ENCODE assay signal across 8 cellular contexts in the genomic region with DNA sequence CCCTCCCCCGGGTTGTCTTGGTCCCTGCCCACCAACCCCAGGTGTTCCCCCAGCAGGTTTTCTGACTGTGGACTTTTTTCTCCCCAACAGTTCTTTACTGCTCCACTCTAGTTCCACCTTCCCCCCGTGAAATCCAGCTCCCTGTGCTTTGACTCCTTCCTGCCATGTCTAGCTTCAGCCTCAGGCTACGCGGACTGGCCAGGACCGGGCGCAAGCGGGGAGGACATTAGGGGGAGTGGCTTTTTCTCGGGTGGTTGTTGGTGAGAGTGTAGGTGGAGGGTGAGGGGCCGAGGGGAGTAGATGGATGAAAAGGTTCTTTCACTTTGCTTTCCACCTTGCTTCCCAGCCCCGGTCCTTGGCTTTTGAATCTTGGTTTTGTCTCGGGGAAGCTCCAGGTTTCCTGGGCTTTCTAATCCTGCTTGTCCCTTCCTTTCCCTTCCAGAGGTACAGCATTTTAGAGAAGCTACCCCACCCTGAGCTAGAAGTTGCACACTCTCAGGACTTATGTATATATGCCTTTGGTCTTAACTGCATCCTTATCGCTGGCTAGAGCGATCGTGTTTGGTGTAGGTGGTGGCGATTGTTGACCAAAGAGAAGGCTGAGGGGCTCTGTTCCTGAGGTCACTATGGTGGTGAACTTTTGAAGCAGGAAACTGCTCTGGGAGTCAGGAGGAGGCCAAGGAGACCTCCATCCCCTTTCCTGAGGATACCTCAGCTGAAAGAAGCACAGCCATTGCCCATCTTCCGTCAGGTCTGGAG. TPM values are rescaled to one million over a fixed set of nuclear protein-coding genes. Genes with fewer than 3 reads are reported as not detected.
DNase-seq lines count a peak whose midpoint lies in the region; ATAC-seq and TF ChIP-seq lines count a peak whose summit lies in the region.

No MANE protein-coding gene starts in this region.

- in situ Hi-C loops in mammary epithelial cell (cut with MboI; ENCODE audit: low sequenced_read_pairs in 2 of 2) = no loop called here

- no peak for ATAC-seq in stimulated activated naive CD8-positive, alpha-beta T cell treated with anti-CD3 and anti-CD28 coated beads, Interleukin-15, Interleukin-2, amounts not matched to agents 100 U/mL and 50 U/mL, for 24 hours
- no peak for ATAC-seq in GM19351 (IDR thresholded peaks at IDR 0.05; ENCODE audit: unreplicated experiment)

- peak overlapping the region; percentile 89 for H3K4me3 Mint-ChIP-seq in stimulated activated naive CD8-positive, alpha-beta T cell treated with anti-CD3 and anti-CD28 coated beads, Interleukin-15, Interleukin-2, amounts not matched to agents 100 ng/mL and 50 ng/mL, for 24 hours

- H3K27me3 ChIP-seq in mammary epithelial cell (ENCODE audit: insufficient read depth, low read length) = no peaks in the 10 kb centered on the region
- H3K27me3 ChIP-seq in layer of hippocampus (ENCODE audit: control insufficient read depth, insufficient read depth, low read length) = no peaks in the 10 kb centered on the region
- H3K27me3 ChIP-seq in subcutaneous abdominal adipose tissue (ENCODE audit: control insufficient read depth in 5 of 5, insufficient read depth in 4 of 5, low read length in 5 of 5) = peaks cover 0 to 6% (median 2%) of the 10 kb centered on the region in 5 donors

- peak overlapping the region; percentile 78 to 96 (median 93) for H3K4me3 ChIP-seq in mammary epithelial cell (replicated peaks in 1 of 3; ENCODE audit: insufficient read depth in 1 of 3, low read depth in 2 of 3, low read length in 3 of 3)
- H3K4me3 ChIP-seq in subcutaneous abdominal adipose tissue (ENCODE audit: low read depth in 1 of 5, low read length in 5 of 5) = peak overlapping the region; percentile 74 to 92 (median 85)

- H3K27ac Mint-ChIP-seq in stimulated activated naive CD8-positive, alpha-beta T cell treated with anti-CD3 and anti-CD28 coated beads, Interleukin-15, Interleukin-2, amounts not matched to agents 100 ng/mL and 50 ng/mL, for 24 hours = peak overlapping the region; percentile 68

- peak overlapping the region; percentile 93 for H3K4me2 ChIP-seq in mammary epithelial cell (ENCODE audit: insufficient read depth, low read depth, low read length)

- dilution Hi-C loops in mammary epithelial cell (cut with HindIII; ENCODE audit: low sequenced_read_pairs) = no loop called here

- H2AFZ ChIP-seq in mammary epithelial cell (ENCODE audit: low read depth, low read length) = peak overlapping the region; percentile 87

- H3K27ac ChIP-seq in mammary epithelial cell (ENCODE audit: insufficient read depth, low read depth, low read length) (peak overlapping the region; percentile 78), layer of hippocampus (ENCODE audit: low read depth, low read length) (peak overlapping the region; percentile 64), subcutaneous abdominal adipose tissue (ENCODE audit: low read depth, low read length) (no peak overlapping the region)

- intact Hi-C loops in mammary epithelial cell (cut with micrococcal nuclease) = loop anchor here (1.0 to 2.0 kb wide), 3 partner anchors 13 to 45 kb away; a partner anchor contains a TSS

- DNase-seq in stimulated activated naive CD8-positive, alpha-beta T cell treated with anti-CD3 and anti-CD28 coated beads, Interleukin-15, Interleukin-2, amounts not matched to agents 100 U/mL and 50 U/mL, for 24 hours = no peak
- DNase-seq in M059J (ENCODE audit: low read depth) = peak; percentile 51
- peak; percentile 43 for DNase-seq in mammary epithelial cell
- DNase-seq in cortex of kidney (lab: John Stamatoyannopoulos, UW) = no peak

- H3K36me3 Mint-ChIP-seq in stimulated activated naive CD8-positive, alpha-beta T cell treated with anti-CD3 and anti-CD28 coated beads, Interleukin-15, Interleukin-2, amounts not matched to agents 100 ng/mL and 50 ng/mL, for 24 hours (ENCODE audit: low read depth) = peaks cover 10% of the 10 kb centered on the region

- H3K27me3 Mint-ChIP-seq in stimulated activated naive CD8-positive, alpha-beta T cell treated with anti-CD3 and anti-CD28 coated beads, Interleukin-15, Interleukin-2, amounts not matched to agents 100 ng/mL and 50 ng/mL, for 24 hours = no peaks in the 10 kb centered on the region

- CTCF ChIA-PET in mammary epithelial cell (lab: Charles Lee; ENCODE audit: low non-redundant PET) = no interaction called here

- WGBS in mammary epithelial cell (ENCODE audit: low coverage, missing lambda C conversion rate) = 8% methylated on average over 15 of the region's 16 CpGs

- H3K36me3 ChIP-seq in mammary epithelial cell (ENCODE audit: insufficient read depth, low read length) (peaks cover 3% of the 10 kb centered on the region), subcutaneous abdominal adipose tissue (ENCODE audit: control insufficient read depth in 5 of 5, insufficient read depth in 5 of 5, low read length in 5 of 5) (peaks cover 0 to 9% (median 4%) of the 10 kb centered on the region in 5 donors)

- no peak for TF ChIP-seq CTCF in mammary epithelial cell (conservative IDR thresholded peaks at IDR 0.05 in 1 of 2, IDR thresholded peaks at IDR 0.05 in 1 of 2; ENCODE audit: extremely low read depth in 1 of 2, insufficient read depth in 1 of 2, low read depth in 1 of 2, low read length in 2 of 2)

- no TSS peak for BruUV-seq in mammary epithelial cell (replicated peaks; lab: Mats Ljungman, UMichigan)

- H3K9me3 ChIP-seq in mammary epithelial cell (replicated peaks; ENCODE audit: insufficient read depth, low read length) (no peaks in the 10 kb centered on the region), subcutaneous abdominal adipose tissue (ENCODE audit: control insufficient read depth in 5 of 5, low read length in 5 of 5) (no peaks in the 10 kb centered on the region)

- no peaks in the 10 kb centered on the region for H4K20me1 ChIP-seq in mammary epithelial cell (ENCODE audit: insufficient read depth, low read length)

- H3K79me2 ChIP-seq in mammary epithelial cell (ENCODE audit: insufficient read depth, low read length) = peaks cover 33% of the 10 kb centered on the region

- H3K4me1 Mint-ChIP-seq in stimulated activated naive CD8-positive, alpha-beta T cell treated with anti-CD3 and anti-CD28 coated beads, Interleukin-15, Interleukin-2, amounts not matched to agents 100 ng/mL and 50 ng/mL, for 24 hours (ENCODE audit: low read depth) = peaks cover 19% of the 10 kb centered on the region

- no peaks in the 10 kb centered on the region for H3K9me3 Mint-ChIP-seq in stimulated activated naive CD8-positive, alpha-beta T cell treated with anti-CD3 and anti-CD28 coated beads, Interleukin-15, Interleukin-2, amounts not matched to agents 100 ng/mL and 50 ng/mL, for 24 hours

- peak overlapping the region; percentile 80 for H3K9ac ChIP-seq in mammary epithelial cell (ENCODE audit: insufficient read depth, low read length)
- H3K9ac ChIP-seq in subcutaneous abdominal adipose tissue (ENCODE audit: low read length in 5 of 5) = peak overlapping the region in 4 of 5 donors; percentile 37 to 87 (median 76)

- H3K4me1 ChIP-seq in mammary epithelial cell (ENCODE audit: insufficient read depth, low read length) (peaks cover 22% of the 10 kb centered on the region), subcutaneous abdominal adipose tissue (ENCODE audit: control insufficient read depth in 5 of 5, insufficient read depth in 5 of 5, low read length in 5 of 5) (peaks cover 2 to 18% (median 17%) of the 10 kb centered on the region in 5 donors)

RNA-seq across cellular contexts. Expression of a gene that starts 0.8 kb away (rescaled TPM):
- total RNA-seq in M059J (2014; rRNA removed; shearing (Covaris generic)) = 71.2 and 85.3 TPM in 2 replicates
- total RNA-seq in mammary epithelial cell = 100 to 1,000 TPM in 1 of 2 donors, 10 to 100 TPM in 1; 89.0 to 111 TPM
- polyA plus RNA-seq in mammary epithelial cell = 79.6 TPM
- polyA minus RNA-seq in mammary epithelial cell = 167 TPM

RNA-seq across cellular contexts. Expression of a gene that starts 12.9 kb away (rescaled TPM):
- total RNA-seq in M059J (2014; rRNA removed; shearing (Covaris generic)) = 20.1 and 21.4 TPM in 2 replicates
- 1 to 10 TPM; 1.6 to 8.8 TPM for total RNA-seq in mammary epithelial cell
- polyA plus RNA-seq in mammary epithelial cell = 2.9 TPM
- 1.2 TPM for polyA minus RNA-seq in mammary epithelial cell

RNA-seq across cellular contexts. Expression of a gene that starts 19.5 kb away (rescaled TPM):
- total RNA-seq in M059J (2014; rRNA removed; shearing (Covaris generic)) = 6.2 and 13.2 TPM in 2 replicates
- 1 to 10 TPM; 2.6 to 6.3 TPM for total RNA-seq in mammary epithelial cell
- polyA plus RNA-seq in mammary epithelial cell = 1.3 TPM
- polyA minus RNA-seq in mammary epithelial cell = not detected

RNA-seq across cellular contexts. Expression of a gene that starts 41.3 kb away (rescaled TPM):
- total RNA-seq in M059J (2014; rRNA removed; shearing (Covaris generic)) = 21.6 and 43.3 TPM in 2 replicates
- total RNA-seq in mammary epithelial cell = 10 to 100 TPM in 1 of 2 donors, 1 to 10 TPM in 1; 8.0 to 13.4 TPM
- 10.8 TPM for polyA plus RNA-seq in mammary epithelial cell
- polyA minus RNA-seq in mammary epithelial cell = 36.0 TPM

RNA-seq across cellular contexts. Expression of a gene that starts 41.9 kb away (rescaled TPM):
- 0.30 and 0.37 TPM in 2 replicates for total RNA-seq in M059J (2014; rRNA removed; shearing (Covaris generic))
- total RNA-seq in mammary epithelial cell = 1 to 10 TPM; 1.3 to 2.4 TPM
- 0.46 TPM for polyA plus RNA-seq in mammary epithelial cell
- not detected for polyA minus RNA-seq in mammary epithelial cell

Comparison
In these comparisons a context has a peak if more than half of its experiments do, and no peak if none do; other contexts are left out.
1. DNase-seq: peak in M059J (single experiment) and mammary epithelial cell (single experiment); none in stimulated activated naive CD8-positive, alpha-beta T cell treated with anti-CD3 and anti-CD28 coated beads, Interleukin-15, Interleukin-2, amounts not matched to agents 100 U/mL and 50 U/mL, for 24 hours (single experiment) and cortex of kidney (single experiment).